ENCODE assay signal across 8 cellular contexts in genomic region chr16:19502395-19503131, GRCh38. TPM values are rescaled to one million over a fixed set of nuclear protein-coding genes. Genes with fewer than 3 reads are reported as not detected.
DNase-seq lines count a peak whose midpoint lies in the region; ATAC-seq and TF ChIP-seq lines count a peak whose summit lies in the region.

No MANE protein-coding gene starts in this region.

- no peak overlapping the region for H3K4ac ChIP-seq in IMR-90 (ENCODE audit: low read depth, low read length)

- H3K4me3 ChIP-seq in IMR-90 (ENCODE audit: insufficient read depth, low read depth, low read length) (no peak overlapping the region), PC-9 (no peak overlapping the region), fibroblast of mammary gland (ENCODE audit: control insufficient read depth, low read depth, low read length) (no peak overlapping the region), neutrophil (ENCODE audit: low read depth in 1 of 2, low read length in 1 of 2) (no peak overlapping the region), tibial artery (no peak overlapping the region)

- no peaks in the 10 kb centered on the region for H4K20me1 ChIP-seq in IMR-90 (ENCODE audit: insufficient read depth, low read length)
- no peaks in the 10 kb centered on the region for H4K20me1 ChIP-seq in PC-9 (ENCODE audit: insufficient read depth)

- no peaks in the 10 kb centered on the region for H3K79me1 ChIP-seq in IMR-90 (ENCODE audit: low read depth in 1 of 2, low read length in 2 of 2)

- in situ Hi-C loops in IMR-90 (cut with MboI; ENCODE audit: low sequenced_read_pairs), result loop anchor here (5.0 kb wide), 1 partner anchor 415 kb away; no protein-coding TSS in a partner anchor

- H3K18ac ChIP-seq in IMR-90 (ENCODE audit: low read depth, low read length), result no peak overlapping the region

- H3K9me3 ChIP-seq in IMR-90 (ENCODE audit: control insufficient read depth, insufficient read depth, low read length) (no peaks in the 10 kb centered on the region), PC-9 (ENCODE audit: insufficient read depth, low read depth) (no peaks in the 10 kb centered on the region), neutrophil (no peaks in the 10 kb centered on the region), tibial artery (no peaks in the 10 kb centered on the region)

- peaks cover 25% of the 10 kb centered on the region for H3K79me2 ChIP-seq in PC-9 (ENCODE audit: low read depth)

- no peak overlapping the region for H3K56ac ChIP-seq in IMR-90 (ENCODE audit: extremely low read depth, insufficient read depth, low read length)

- H3K4me1 ChIP-seq in IMR-90 (ENCODE audit: control insufficient read depth, insufficient read depth, low read length) (no peaks in the 10 kb centered on the region), PC-9 (replicated peaks; ENCODE audit: insufficient read depth) (peaks cover 37% of the 10 kb centered on the region), neutrophil (ENCODE audit: control insufficient read depth in 1 of 2, insufficient read depth in 1 of 2, low read depth in 1 of 2, low read length in 1 of 2) (peaks cover 2 to 4% of the 10 kb centered on the region in 2 experiments), tibial artery (peaks cover 0 to 16% (median 13%) of the 10 kb centered on the region in 4 donors)

- H2AK5ac ChIP-seq in IMR-90 (ENCODE audit: low read depth, low read length), result no peak overlapping the region

- H3K9me2 ChIP-seq in PC-9 (ENCODE audit: insufficient read depth), result no peaks in the 10 kb centered on the region

- no CpG with 5 or more reads among the region's 3 CpGs for WGBS in IMR-90 (ENCODE audit: extremely low coverage in 2 of 2, insufficient read length in 1 of 2), 2 experiments

- H2BK20ac ChIP-seq in IMR-90 (ENCODE audit: low read depth, low read length), result no peak overlapping the region

- TF ChIP-seq POLR2A in IMR-90 (IDR thresholded peaks at IDR 0.05; ENCODE audit: low read depth, low read length), result no peak

- POLR2A ChIA-PET in IMR-90 (lab: Charles Lee; ENCODE audit: unreplicated experiment) (no interaction called here), PC-9 (lab: Charles Lee; ENCODE audit: unreplicated experiment) (interaction anchor here (0.6 kb wide), 3 partner anchors 46 to 120 kb away, joined by 3 to 8 read pairs (median 3); no protein-coding TSS in a partner anchor)

- peak; percentile 84 for DNase-seq in COLO668 (lab: John Stamatoyannopoulos, UW; ENCODE audit: unreplicated experiment)
- peak; percentile 73 for DNase-seq in IMR-90
- peak; percentile 56 to 73 for DNase-seq in PC-9
- DNase-seq in activated T-cell treated with anti-CD3 and anti-CD28 coated beads, Interleukin-2, amount 50 U/mL, for 48 hours, result peak; percentile 59 to 70
- DNase-seq in fibroblast of mammary gland (ENCODE audit: low read depth), result peak; percentile 79
- DNase-seq in tibial artery, result peak; percentile 60 to 69

- H3K9me1 ChIP-seq in IMR-90 (ENCODE audit: insufficient read depth, low read length), result no peaks in the 10 kb centered on the region

- no peak overlapping the region for H3K14ac ChIP-seq in IMR-90 (replicated peaks; ENCODE audit: low read depth, low read length)

- H3K4me2 ChIP-seq in IMR-90 (ENCODE audit: low read depth, low read length), result no peak overlapping the region
- no peak overlapping the region for H3K4me2 ChIP-seq in PC-9

- intact Hi-C loops in IMR-90 (cut with micrococcal nuclease) (loop anchor here (1.0 to 5.0 kb wide), 4 partner anchors 113 to 520 kb away; partner anchors contain the start of genes SYT17 and TMC7), PC-9 (cut with micrococcal nuclease; ENCODE audit: unreplicated experiment) (loop anchor here (1.0 to 10.0 kb wide), 3 partner anchors 334 to 416 kb away; partner anchors contain the start of genes ITPRIPL2 and SYT17), tibial artery (cut with DNase I; ENCODE audit: low total_unique reads) (loop anchor here (5.0 kb wide), 1 partner anchor 415 kb away; no protein-coding TSS in a partner anchor)

- no peak overlapping the region for H3K9ac ChIP-seq in IMR-90 (ENCODE audit: low read depth, low read length)

- H2BK120ac ChIP-seq in IMR-90 (ENCODE audit: low read depth, low read length), result no peak overlapping the region

- peak; percentile 90 for ATAC-seq in IMR-90 (ENCODE audit: low read depth)
- ATAC-seq in HG03469 (IDR thresholded peaks at IDR 0.05; ENCODE audit: unreplicated experiment), result no peak

- no peak overlapping the region for H3K23ac ChIP-seq in IMR-90 (ENCODE audit: low read depth, low read length)

- no peak overlapping the region for H3K27ac ChIP-seq in IMR-90 (ENCODE audit: insufficient read depth, low read length)
- no peak overlapping the region for H3K27ac ChIP-seq in PC-9
- no peak overlapping the region for H3K27ac ChIP-seq in neutrophil
- H3K27ac ChIP-seq in tibial artery, result no peak overlapping the region

- H3K27me3 ChIP-seq in IMR-90 (ENCODE audit: control insufficient read depth, insufficient read depth, low read length), result no peaks in the 10 kb centered on the region
- H3K27me3 ChIP-seq in PC-9 (ENCODE audit: insufficient read depth, low read depth), result no peaks in the 10 kb centered on the region
- H3K27me3 ChIP-seq in neutrophil, result no peaks in the 10 kb centered on the region
- H3K27me3 ChIP-seq in tibial artery, result no peaks in the 10 kb centered on the region

- CTCF ChIA-PET in IMR-90 (lab: Yijun Ruan, JAX) (interaction anchor here (0.6 to 1.5 kb wide), 10 partner anchors 8 to 654 kb away, joined by 3 to 8 read pairs (median 4); partner anchors contain the start of gene CCP110), PC-9 (lab: Charles Lee) (interaction anchor here (0.6 to 1.7 kb wide), 11 partner anchors 11 to 714 kb away, joined by 3 to 11 read pairs (median 4); partner anchors contain the start of gene TMC7)

- dilution Hi-C loops in IMR-90 (cut with HindIII; ENCODE audit: low sequenced_read_pairs, unreplicated experiment), result no loop called here

- no peak overlapping the region for H4K5ac ChIP-seq in IMR-90 (ENCODE audit: low read depth, low read length)

- no peak overlapping the region for H2AK9ac ChIP-seq in IMR-90 (replicated peaks; ENCODE audit: low read depth, low read length, poor library complexity)

- peaks cover 52% of the 10 kb centered on the region for H3F3A ChIP-seq in PC-9 (ENCODE audit: insufficient read depth, low read depth)

- H2BK15ac ChIP-seq in IMR-90 (ENCODE audit: low read depth, low read length), result no peak overlapping the region

- TF ChIP-seq CTCF in IMR-90 (conservative IDR thresholded peaks at IDR 0.05; ENCODE audit: low read depth, low read length), result peak; percentile 69
- peak; percentile 90 for TF ChIP-seq CTCF in PC-9 (conservative IDR thresholded peaks at IDR 0.05)
- TF ChIP-seq CTCF in fibroblast of mammary gland (conservative IDR thresholded peaks at IDR 0.05; ENCODE audit: control insufficient read depth, insufficient read depth, low read depth, low read length), result peak; percentile 83
- TF ChIP-seq CTCF in neutrophil (IDR thresholded peaks at IDR 0.05), result peak; percentile 66
- peak; percentile 58 to 60 for TF ChIP-seq CTCF in tibial artery (IDR thresholded peaks at IDR 0.05)

- H3K36me3 ChIP-seq in IMR-90 (ENCODE audit: control insufficient read depth, insufficient read depth, low read length), result peaks cover 35% of the 10 kb centered on the region
- peaks cover 38% of the 10 kb centered on the region for H3K36me3 ChIP-seq in PC-9 (ENCODE audit: low read depth)
- peaks cover 96% of the 10 kb centered on the region for H3K36me3 ChIP-seq in neutrophil
- peaks cover 41 to 62% (median 46%) of the 10 kb centered on the region in 3 donors for H3K36me3 ChIP-seq in tibial artery

- no peak overlapping the region for H2AFZ ChIP-seq in IMR-90 (replicated peaks; ENCODE audit: low read length, poor library complexity)
- H2AFZ ChIP-seq in PC-9, result no peak overlapping the region

- H2BK5ac ChIP-seq in IMR-90 (ENCODE audit: low read depth, low read length, poor library complexity, severe bottlenecking), result no peak overlapping the region

- no TSS peak for BruUV-seq in IMR-90 (replicated peaks; lab: Mats Ljungman, UMichigan)
- TSS peak; percentile 38 for BruUV-seq in PC-9 (replicated peaks; lab: Mats Ljungman, UMichigan)

- no peak overlapping the region for H4K91ac ChIP-seq in IMR-90 (ENCODE audit: insufficient read depth, low read depth, low read length)

- no peak overlapping the region for H4K8ac ChIP-seq in IMR-90 (ENCODE audit: low read depth in 2 of 2, low read length in 2 of 2)

- TF ChIP-seq RAD21 in IMR-90 (IDR thresholded peaks at IDR 0.05; ENCODE audit: low read length), result peak; percentile 68

TF ChIP-seq in IMR-90, 13 proteins besides CTCF, POLR2A, EP300 and RAD21:
- TF ChIP-seq CHD1 (IDR thresholded peaks at IDR 0.05; ENCODE audit: low read depth, low read length) (no peak), MAFK (IDR thresholded peaks at IDR 0.05; ENCODE audit: low read depth, low read length) (no peak), SMC3 (IDR thresholded peaks at IDR 0.05; ENCODE audit: low read depth, low read length) (peak; percentile 60)
TF ChIP-seq in IMR-90: peak in this region for 1.

RNA-seq across cellular contexts. Expression of gene GDE1, which starts 19.3 kb away (rescaled TPM):
- 62.4 and 64.2 TPM in 2 replicates for total RNA-seq in IMR-90 (2012; rRNA removed)
- polyA plus RNA-seq in IMR-90 (2012; rRNA removed), result 36.7 and 50.1 TPM in 2 replicates
- polyA plus RNA-seq in IMR-90 (2012; cell fraction: cytosol; rRNA removed), result 20.2 and 23.2 TPM in 2 replicates
- 4.5 and 12.3 TPM in 2 replicates for polyA plus RNA-seq in IMR-90 (2012; cell fraction: nucleus; rRNA removed; ENCODE audit: low replicate concordance)
- total RNA-seq in PC-9 (2021), result 131 and 154 TPM in 2 replicates

RNA-seq across cellular contexts. Expression of gene CCP110, which starts 21.2 kb away (rescaled TPM):
- total RNA-seq in IMR-90 (2012; rRNA removed) (7.7 and 11.9 TPM in 2 replicates), PC-9 (2021) (23.4 and 31.9 TPM in 2 replicates)
- polyA plus RNA-seq in IMR-90 (2012; rRNA removed), result 3.7 and 4.7 TPM in 2 replicates
- 0.62 and 0.67 TPM in 2 replicates for polyA plus RNA-seq in IMR-90 (2012; cell fraction: cytosol; rRNA removed)
- 0.50 and 3.1 TPM in 2 replicates for polyA plus RNA-seq in IMR-90 (2012; cell fraction: nucleus; rRNA removed; ENCODE audit: low replicate concordance)

RNA-seq across cellular contexts. Expression of gene VPS35L, which starts 52.9 kb away (rescaled TPM):
- total RNA-seq in IMR-90 (2012; rRNA removed), result 20.3 and 28.0 TPM in 2 replicates
- 37.1 and 40.1 TPM in 2 replicates for polyA plus RNA-seq in IMR-90 (2012; rRNA removed)
- 18.9 and 20.9 TPM in 2 replicates for polyA plus RNA-seq in IMR-90 (2012; cell fraction: cytosol; rRNA removed)
- polyA plus RNA-seq in IMR-90 (2012; cell fraction: nucleus; rRNA removed; ENCODE audit: low replicate concordance), result 22.9 and 42.0 TPM in 2 replicates
- total RNA-seq in PC-9 (2021), result 11.7 and 12.1 TPM in 2 replicates
